In genomic region chr2:112481528-112482228, GRCh38 we compare ENCODE assay signal across 1 cellular context.
A peak's percentile ranks its signal among the peaks of the same experiment; 100 is the strongest.
TF ChIP-seq lines count a peak whose summit lies in the region.

Gene TTL, plus strand, starts transcription at chr2:112482156. Its CDS starts 189 bp downstream, at chr2:112482345.

TF ChIP-seq in K562, 482 proteins besides CTCF, POLR2A, EP300 and RAD21 (continued from another document and continues in another):
- peak; percentile 98 for TF ChIP-seq ZBTB7A (IDR thresholded peaks at IDR 0.05; ENCODE audit: borderline replicate concordance, control insufficient read depth, low read depth, low read length)
- TF ChIP-seq NELFE (IDR thresholded peaks at IDR 0.05; ENCODE audit: insufficient read depth, insufficient read length) = no peak
- no peak for TF ChIP-seq CHD2 (IDR thresholded peaks at IDR 0.05; ENCODE audit: low read depth, low read length)
- no peak for TF ChIP-seq ZKSCAN3 (CRISPR knock-in tag; IDR thresholded peaks at IDR 0.05)
- TF ChIP-seq KAT2B (IDR thresholded peaks at IDR 0.05; ENCODE audit: low read depth, low read length) = no peak
- peak; percentile 4 for TF ChIP-seq PRDM10 (IDR thresholded peaks at IDR 0.05; ENCODE audit: partially characterized antibody)
- no peak for TF ChIP-seq SRSF1 (IDR thresholded peaks at IDR 0.05; ENCODE audit: low read depth, low read length)
- TF ChIP-seq RFX7 (CRISPR knock-in tag; IDR thresholded peaks at IDR 0.05) = no peak
- no peak for TF ChIP-seq TEAD2 (tag; IDR thresholded peaks at IDR 0.05)
- no peak for TF ChIP-seq PHTF2 (CRISPR knock-in tag; IDR thresholded peaks at IDR 0.05)
- TF ChIP-seq ASH1L (IDR thresholded peaks at IDR 0.05; ENCODE audit: borderline replicate concordance, low read depth, partially characterized antibody) = no peak
- no peak for TF ChIP-seq EWSR1 (IDR thresholded peaks at IDR 0.05; ENCODE audit: borderline replicate concordance, low read depth, partially characterized antibody)
- no peak for TF ChIP-seq TBP (optimal IDR thresholded peaks at IDR 0.05; ENCODE audit: low read depth, low read length)
- TF ChIP-seq ZNF75A (CRISPR knock-in tag; IDR thresholded peaks at IDR 0.05) = no peak
- no peak for TF ChIP-seq SRSF3 (IDR thresholded peaks at IDR 0.05; ENCODE audit: insufficient read depth, low read length)
- TF ChIP-seq ZNF184 (CRISPR knock-in tag; IDR thresholded peaks at IDR 0.05) = no peak
- TF ChIP-seq SREBF2 (CRISPR knock-in tag; IDR thresholded peaks at IDR 0.05) = no peak
- no peak for TF ChIP-seq MEIS2 (IDR thresholded peaks at IDR 0.05; ENCODE audit: partially characterized antibody)
- TF ChIP-seq MCM5 (IDR thresholded peaks at IDR 0.05; ENCODE audit: low read depth) = no peak
- no peak for TF ChIP-seq TAF9B (IDR thresholded peaks at IDR 0.05; ENCODE audit: partially characterized antibody)
- TF ChIP-seq HBP1 (CRISPR knock-in tag; IDR thresholded peaks at IDR 0.05) = no peak
- no peak for TF ChIP-seq PREB (CRISPR knock-in tag; IDR thresholded peaks at IDR 0.05)
- TF ChIP-seq MCM2 (IDR thresholded peaks at IDR 0.05; ENCODE audit: low read depth) = no peak
- TF ChIP-seq HLTF (IDR thresholded peaks at IDR 0.05) = no peak
- TF ChIP-seq SMAD2 (IDR thresholded peaks at IDR 0.05; ENCODE audit: low read depth, low read length) = no peak
- TF ChIP-seq RERE (CRISPR knock-in tag; IDR thresholded peaks at IDR 0.05; ENCODE audit: borderline replicate concordance) = no peak
- no peak for TF ChIP-seq ZNF239 (CRISPR knock-in tag; IDR thresholded peaks at IDR 0.05)
- no peak for TF ChIP-seq GTF2F1 (IDR thresholded peaks at IDR 0.05; ENCODE audit: low read depth, low read length)
- TF ChIP-seq ZNF695 (CRISPR knock-in tag; IDR thresholded peaks at IDR 0.05) = no peak
- no peak for TF ChIP-seq CHD4 (IDR thresholded peaks at IDR 0.05; ENCODE audit: insufficient read depth, insufficient replicate concordance, low read depth, low read length, poor library complexity, severe bottlenecking)
- no peak for TF ChIP-seq ZNF551 (CRISPR knock-in tag; IDR thresholded peaks at IDR 0.05)
- TF ChIP-seq ZNF212 (CRISPR knock-in tag; IDR thresholded peaks at IDR 0.05) = no peak
- no peak for TF ChIP-seq HMG20A (CRISPR knock-in tag; conservative IDR thresholded peaks at IDR 0.05)
- no peak for TF ChIP-seq CC2D1A (IDR thresholded peaks at IDR 0.05)
- TF ChIP-seq ZNF707 (CRISPR knock-in tag; conservative IDR thresholded peaks at IDR 0.05) = no peak
- no peak; the same call in 1 of the 2 replicates for TF ChIP-seq GTF2E2 (tag; IDR thresholded peaks at IDR 0.05)
- no peak for TF ChIP-seq ZNF3 (CRISPR knock-in tag; IDR thresholded peaks at IDR 0.05)
- TF ChIP-seq ZNF12 (CRISPR knock-in tag; IDR thresholded peaks at IDR 0.05) = no peak
- no peak for TF ChIP-seq MAFF (IDR thresholded peaks at IDR 0.05; ENCODE audit: low read length)
- TF ChIP-seq ESRRA (IDR thresholded peaks at IDR 0.05; ENCODE audit: borderline replicate concordance, low read depth) = peak; percentile 34; the same call in 1 of the 2 replicates
- no peak for TF ChIP-seq ZNF764 (CRISPR knock-in tag; IDR thresholded peaks at IDR 0.05; ENCODE audit: low read depth)
- no peak for TF ChIP-seq SMC3 (conservative IDR thresholded peaks at IDR 0.05; ENCODE audit: insufficient read depth, low read depth, low read length)
- TF ChIP-seq ARID2 (IDR thresholded peaks at IDR 0.05) = no peak
- TF ChIP-seq ZNF274 (IDR thresholded peaks at IDR 0.05; ENCODE audit: borderline replicate concordance, low read depth, low read length) = no peak
- no peak for TF ChIP-seq HDAC8 (tag; IDR thresholded peaks at IDR 0.05)
- no peak for TF ChIP-seq NUFIP1 (IDR thresholded peaks at IDR 0.05; ENCODE audit: partially characterized antibody)
- 0 out of 2 replicates have a peak, but pooled peaks have one; percentile 18 for TF ChIP-seq ZNF197 (CRISPR knock-in tag; IDR thresholded peaks at IDR 0.05; ENCODE audit: low read depth)
- no peak for TF ChIP-seq RHOXF2B (CRISPR knock-in tag; conservative IDR thresholded peaks at IDR 0.05)
- TF ChIP-seq ZNF146 (CRISPR knock-in tag; IDR thresholded peaks at IDR 0.05; ENCODE audit: unreplicated experiment) = no peak
- no peak for TF ChIP-seq FUS (optimal IDR thresholded peaks at IDR 0.05; ENCODE audit: low read depth, low read length)
- TF ChIP-seq ZNF133 (CRISPR knock-in tag; IDR thresholded peaks at IDR 0.05) = no peak
- TF ChIP-seq STAT5A (IDR thresholded peaks at IDR 0.05; ENCODE audit: borderline replicate concordance, low read length) = no peak
- TF ChIP-seq SMARCC2 (IDR thresholded peaks at IDR 0.05; ENCODE audit: low read depth) = 0 out of 2 replicates have a peak, but pooled peaks have one; percentile 15
- 0 out of 4 replicates have a peak, but pooled peaks of 1 of the 2 experiments have one; percentile 9 for TF ChIP-seq TBL1XR1 (IDR thresholded peaks at IDR 0.05; ENCODE audit: low read length in 2 of 2)
- no peak for TF ChIP-seq SMARCB1 (IDR thresholded peaks at IDR 0.05; ENCODE audit: insufficient read length, low read depth)
- TF ChIP-seq ZFX (CRISPR knock-in tag; IDR thresholded peaks at IDR 0.05) = peak; percentile 27; the same call in 1 of the 2 replicates
- no peak; a peak in 1 of 4 replicates for TF ChIP-seq HDAC1 (IDR thresholded peaks at IDR 0.05)
- 0 out of 2 replicates have a peak, but pooled peaks have one; percentile 18 for TF ChIP-seq ZNF592 (IDR thresholded peaks at IDR 0.05)
- TF ChIP-seq HNRNPH1 (optimal IDR thresholded peaks at IDR 0.05; ENCODE audit: low read depth, low read length) = no peak
- TF ChIP-seq MYC (IDR thresholded peaks at IDR 0.05; ENCODE audit: low read depth, low read length) = 0 out of 2 replicates have a peak, but pooled peaks have one; percentile 28
- TF ChIP-seq MYC (CRISPR knock-in tag; IDR thresholded peaks at IDR 0.05; ENCODE audit: borderline replicate concordance, low read depth) = no peak
